Comparison of ENCODE assay signal across 7 cellular contexts in genomic region chr22:44729391-44730012, GRCh38. TPM values are rescaled to one million over a fixed set of nuclear protein-coding genes. Genes with fewer than 3 reads are reported as not detected.
DNase-seq lines count a peak whose midpoint lies in the region; ATAC-seq and TF ChIP-seq lines count a peak whose summit lies in the region.

No MANE protein-coding gene starts in this region.

- peaks cover 21% of the 10 kb centered on the region for H4K20me1 ChIP-seq in IMR-90 (ENCODE audit: insufficient read depth, low read length)

- no peak overlapping the region for H3K18ac ChIP-seq in IMR-90 (ENCODE audit: low read depth, low read length)

- H3K4me3 ChIP-seq in IMR-90 (ENCODE audit: insufficient read depth, low read depth, low read length), result no peak overlapping the region
- H3K4me3 ChIP-seq in lower lobe of right lung, result peak overlapping the region; percentile 8
- peak overlapping the region in 1 of 2 donors; percentile 44 for H3K4me3 ChIP-seq in stomach smooth muscle (ENCODE audit: low read length in 2 of 2)

- H3K4ac ChIP-seq in IMR-90 (ENCODE audit: low read depth, low read length), result no peak overlapping the region

- TF ChIP-seq POLR2A in IMR-90 (IDR thresholded peaks at IDR 0.05; ENCODE audit: low read depth, low read length), result no peak

- POLR2A ChIA-PET in IMR-90 (lab: Charles Lee; ENCODE audit: unreplicated experiment), result no interaction called here

- H3K14ac ChIP-seq in IMR-90 (replicated peaks; ENCODE audit: low read depth, low read length), result no peak overlapping the region

- dilution Hi-C loops in IMR-90 (cut with HindIII; ENCODE audit: low sequenced_read_pairs, unreplicated experiment), result no loop called here

- H2AFZ ChIP-seq in IMR-90 (replicated peaks; ENCODE audit: low read length, poor library complexity), result peak overlapping the region; percentile 84

- H3K9ac ChIP-seq in IMR-90 (ENCODE audit: low read depth, low read length) (no peak overlapping the region), stomach smooth muscle (ENCODE audit: low read length in 2 of 2) (peak overlapping the region in 1 of 2 donors; percentile 22)

- H3K23ac ChIP-seq in IMR-90 (ENCODE audit: low read depth, low read length), result no peak overlapping the region

- no peak overlapping the region for H2BK15ac ChIP-seq in IMR-90 (ENCODE audit: low read depth, low read length)

- no peak overlapping the region for H2BK20ac ChIP-seq in IMR-90 (ENCODE audit: low read depth, low read length)

- H3K9me3 Mint-ChIP-seq in chondrocyte (ENCODE audit: low read depth), result no peaks in the 10 kb centered on the region

- H3K79me1 ChIP-seq in IMR-90 (ENCODE audit: low read depth in 1 of 2, low read length in 2 of 2), result peaks cover 4 to 10% of the 10 kb centered on the region in 2 experiments; a peak in 1 of 4 replicates

- no TSS peak for BruUV-seq in IMR-90 (replicated peaks; lab: Mats Ljungman, UMichigan)

- H3K56ac ChIP-seq in IMR-90 (ENCODE audit: extremely low read depth, insufficient read depth, low read length), result no peak overlapping the region

- H3K9me3 ChIP-seq in IMR-90 (ENCODE audit: control insufficient read depth, insufficient read depth, low read length) (no peaks in the 10 kb centered on the region), lower lobe of right lung (no peaks in the 10 kb centered on the region), stomach smooth muscle (ENCODE audit: control insufficient read depth in 2 of 2, low read length in 2 of 2) (no peaks in the 10 kb centered on the region)

- H4K91ac ChIP-seq in IMR-90 (ENCODE audit: insufficient read depth, low read depth, low read length), result no peak overlapping the region

- H3K27ac Mint-ChIP-seq in chondrocyte (ENCODE audit: unreplicated experiment), result no peak overlapping the region

- in situ Hi-C loops in IMR-90 (cut with MboI; ENCODE audit: low sequenced_read_pairs) (no loop called here), GM13976 (cut with MboI; ENCODE audit: low sequenced_read_pairs, unreplicated experiment) (no loop called here)

- no peak overlapping the region for H3K4me3 Mint-ChIP-seq in chondrocyte (ENCODE audit: unreplicated experiment)

- intact Hi-C loops in IMR-90 (cut with micrococcal nuclease), result loop anchor here (5.0 kb wide), 1 partner anchor 177 kb away; no protein-coding TSS in a partner anchor
- intact Hi-C loops in lower lobe of right lung (cut with DNase I), result no loop called here

- H3K4me1 Mint-ChIP-seq in chondrocyte (ENCODE audit: low read depth), result peaks cover 4% of the 10 kb centered on the region

- H3K27me3 Mint-ChIP-seq in chondrocyte (ENCODE audit: low read depth), result no peaks in the 10 kb centered on the region

- peak; percentile 53 for TF ChIP-seq RAD21 in IMR-90 (IDR thresholded peaks at IDR 0.05; ENCODE audit: low read length)

- H3K9me1 ChIP-seq in IMR-90 (ENCODE audit: insufficient read depth, low read length), result peaks cover 11% of the 10 kb centered on the region

- no peak overlapping the region for H4K5ac ChIP-seq in IMR-90 (ENCODE audit: low read depth, low read length)

- no peak overlapping the region for H2BK5ac ChIP-seq in IMR-90 (ENCODE audit: low read depth, low read length, poor library complexity, severe bottlenecking)

- H3K4me2 ChIP-seq in IMR-90 (ENCODE audit: low read depth, low read length), result no peak overlapping the region; the same call in 1 of the 2 replicates

- WGBS in IMR-90 (ENCODE audit: extremely low coverage in 2 of 2, insufficient read length in 1 of 2), 2 experiments, result 78% methylated on average over 4 of the region's 39 CpGs; no CpG with 5 or more reads in 1 of the 2 experiments

- ATAC-seq in IMR-90 (ENCODE audit: low read depth), result peak; percentile 82
- ATAC-seq in lower lobe of right lung, result peak; percentile 54 to 60
- no peak for ATAC-seq in activated CD4-positive, CD25-positive, alpha-beta regulatory T cell treated with anti-CD3 and anti-CD28 coated beads, Interleukin-2, amount 50 U/mL, for 24 hours

- no peak overlapping the region; the same call in 1 of the 2 replicates for H2BK120ac ChIP-seq in IMR-90 (ENCODE audit: low read depth, low read length)

- H2AK5ac ChIP-seq in IMR-90 (ENCODE audit: low read depth, low read length), result peak overlapping the region; percentile 33; the same call in 1 of the 2 replicates

- peak overlapping the region; percentile 1; the same call in 1 of the 2 replicates for H3K27ac ChIP-seq in IMR-90 (ENCODE audit: insufficient read depth, low read length)
- peak overlapping the region; percentile 58 for H3K27ac ChIP-seq in lower lobe of right lung
- H3K27ac ChIP-seq in stomach smooth muscle (ENCODE audit: low read length), result peak overlapping the region; percentile 6

- no peaks in the 10 kb centered on the region for H3K27me3 ChIP-seq in IMR-90 (ENCODE audit: control insufficient read depth, insufficient read depth, low read length)
- no peaks in the 10 kb centered on the region for H3K27me3 ChIP-seq in lower lobe of right lung (ENCODE audit: low read depth)
- peaks cover 2 to 3% of the 10 kb centered on the region in 2 donors for H3K27me3 ChIP-seq in stomach smooth muscle (ENCODE audit: control insufficient read depth in 1 of 2, insufficient read depth in 2 of 2, low read length in 2 of 2)

- DNase-seq in IMR-90, result peak; percentile 71
- no peak for DNase-seq in chondrocyte (ENCODE audit: low spot score)
- DNase-seq in lower lobe of right lung, result no peak
- DNase-seq in GM13976 (ENCODE audit: low spot score), result no peak
- DNase-seq in NCI-H774 (lab: John Stamatoyannopoulos, UW), result no peak

- CTCF ChIA-PET in IMR-90 (lab: Yijun Ruan, JAX), result no interaction called here

- H3K4me1 ChIP-seq in IMR-90 (ENCODE audit: control insufficient read depth, insufficient read depth, low read length) (peaks cover 12% of the 10 kb centered on the region), lower lobe of right lung (peaks cover 14% of the 10 kb centered on the region), stomach smooth muscle (ENCODE audit: control insufficient read depth, insufficient read depth, low read length) (peaks cover 18% of the 10 kb centered on the region)

- H2AK9ac ChIP-seq in IMR-90 (replicated peaks; ENCODE audit: low read depth, low read length, poor library complexity), result peak overlapping the region; percentile 89

- no peak overlapping the region; a peak in 1 of 4 replicates for H4K8ac ChIP-seq in IMR-90 (ENCODE audit: low read depth in 2 of 2, low read length in 2 of 2)

- TF ChIP-seq CTCF in IMR-90 (conservative IDR thresholded peaks at IDR 0.05; ENCODE audit: low read depth, low read length) (peak; percentile 44), chondrocyte (IDR thresholded peaks at IDR 0.05) (peak; percentile 37), lower lobe of right lung (IDR thresholded peaks at IDR 0.05) (no peak), GM13976 (IDR thresholded peaks at IDR 0.05; ENCODE audit: borderline replicate concordance, control extremely low read depth, extremely low read depth, insufficient read depth, missing control alignments) (no peak)

- H3K36me3 Mint-ChIP-seq in chondrocyte (ENCODE audit: low read depth), result peaks cover 3% of the 10 kb centered on the region

- H3K36me3 ChIP-seq in IMR-90 (ENCODE audit: control insufficient read depth, insufficient read depth, low read length) (peaks cover 34% of the 10 kb centered on the region), lower lobe of right lung (peaks cover 4% of the 10 kb centered on the region), stomach smooth muscle (ENCODE audit: control insufficient read depth in 2 of 2, insufficient read depth in 2 of 2, low read length in 2 of 2) (no peaks in the 10 kb centered on the region)

TF ChIP-seq in IMR-90, 13 proteins besides CTCF, POLR2A, EP300 and RAD21 (continues in another document):
- TF ChIP-seq BHLHE40 (IDR thresholded peaks at IDR 0.05; ENCODE audit: low read depth, low read length), result no peak
- TF ChIP-seq, protein P1, sequence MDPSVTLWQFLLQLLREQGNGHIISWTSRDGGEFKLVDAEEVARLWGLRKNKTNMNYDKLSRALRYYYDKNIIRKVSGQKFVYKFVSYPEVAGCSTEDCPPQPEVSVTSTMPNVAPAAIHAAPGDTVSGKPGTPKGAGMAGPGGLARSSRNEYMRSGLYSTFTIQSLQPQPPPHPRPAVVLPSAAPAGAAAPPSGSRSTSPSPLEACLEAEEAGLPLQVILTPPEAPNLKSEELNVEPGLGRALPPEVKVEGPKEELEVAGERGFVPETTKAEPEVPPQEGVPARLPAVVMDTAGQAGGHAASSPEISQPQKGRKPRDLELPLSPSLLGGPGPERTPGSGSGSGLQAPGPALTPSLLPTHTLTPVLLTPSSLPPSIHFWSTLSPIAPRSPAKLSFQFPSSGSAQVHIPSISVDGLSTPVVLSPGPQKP (IDR thresholded peaks at IDR 0.05; ENCODE audit: borderline replicate concordance, low read depth, low read length), result no peak
- no peak for TF ChIP-seq MAFK (IDR thresholded peaks at IDR 0.05; ENCODE audit: low read depth, low read length)
- TF ChIP-seq RFX5 (IDR thresholded peaks at IDR 0.05; ENCODE audit: low read depth, low read length), result no peak
- no peak for TF ChIP-seq FOS (IDR thresholded peaks at IDR 0.05; ENCODE audit: low read depth, low read length)
- peak; percentile 44 for TF ChIP-seq SMC3 (IDR thresholded peaks at IDR 0.05; ENCODE audit: low read depth, low read length)
- TF ChIP-seq, protein P2, sequence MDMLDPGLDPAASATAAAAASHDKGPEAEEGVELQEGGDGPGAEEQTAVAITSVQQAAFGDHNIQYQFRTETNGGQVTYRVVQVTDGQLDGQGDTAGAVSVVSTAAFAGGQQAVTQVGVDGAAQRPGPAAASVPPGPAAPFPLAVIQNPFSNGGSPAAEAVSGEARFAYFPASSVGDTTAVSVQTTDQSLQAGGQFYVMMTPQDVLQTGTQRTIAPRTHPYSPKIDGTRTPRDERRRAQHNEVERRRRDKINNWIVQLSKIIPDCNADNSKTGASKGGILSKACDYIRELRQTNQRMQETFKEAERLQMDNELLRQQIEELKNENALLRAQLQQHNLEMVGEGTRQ (IDR thresholded peaks at IDR 0.05; ENCODE audit: low read depth, low read length), result no peak
- no peak for TF ChIP-seq CEBPB (IDR thresholded peaks at IDR 0.05; ENCODE audit: low read depth, low read length)
- peak; percentile 41; the same call in 1 of the 2 replicates for TF ChIP-seq MXI1 (IDR thresholded peaks at IDR 0.05; ENCODE audit: borderline replicate concordance, low read depth, low read length)
- no peak for TF ChIP-seq MAZ (IDR thresholded peaks at IDR 0.05; ENCODE audit: borderline replicate concordance, low read depth, low read length)
- no peak for TF ChIP-seq CHD1 (IDR thresholded peaks at IDR 0.05; ENCODE audit: low read depth, low read length)

RNA-seq across cellular contexts. Expression of gene ARHGAP8, which starts 22.9 kb away (rescaled TPM):
- total RNA-seq in IMR-90 (2012; rRNA removed) (0.18 and 0.28 TPM in 2 replicates), chondrocyte (0.25 to 0.58 TPM (median 0.51 TPM) in 3 replicates), lower lobe of right lung (18.2 TPM)
- polyA plus RNA-seq in IMR-90 (2012; rRNA removed), result 0.06 and 0.21 TPM in 2 replicates
- polyA plus RNA-seq in IMR-90 (2012; cell fraction: cytosol; rRNA removed), result 0.11 and 0.17 TPM in 2 replicates
- polyA plus RNA-seq in IMR-90 (2012; cell fraction: nucleus; rRNA removed; ENCODE audit: low replicate concordance), result 0.78 and 0.85 TPM in 2 replicates

RNA-seq across cellular contexts. Expression of gene PRR5, which starts 27.5 kb away (rescaled TPM):
- total RNA-seq in IMR-90 (2012; rRNA removed), result 7.5 and 8.1 TPM in 2 replicates
- 23.1 and 24.3 TPM in 2 replicates for polyA plus RNA-seq in IMR-90 (2012; rRNA removed)
- polyA plus RNA-seq in IMR-90 (2012; cell fraction: cytosol; rRNA removed), result 17.7 and 39.4 TPM in 2 replicates
- 39.7 and 77.7 TPM in 2 replicates for polyA plus RNA-seq in IMR-90 (2012; cell fraction: nucleus; rRNA removed; ENCODE audit: low replicate concordance)
- total RNA-seq in chondrocyte, result 10.6 to 17.2 TPM (median 15.1 TPM) in 3 replicates
- total RNA-seq in lower lobe of right lung, result 9.6 TPM

Comparison
In these comparisons a context has a peak if more than half of its experiments do, and no peak if none do; other contexts are left out.
1. ATAC-seq: peak in IMR-90 (single experiment) and lower lobe of right lung (2 of 2); none in activated CD4-positive, CD25-positive, alpha-beta regulatory T cell treated with anti-CD3 and anti-CD28 coated beads, Interleukin-2, amount 50 U/mL, for 24 hours (0 of 2).
2. H3K27ac ChIP-seq: peak in every context shown above with its lines; median percentile 58 in lower lobe of right lung; 6 in stomach smooth muscle; 1 in IMR-90.
3. CTCF ChIP-seq: peak in IMR-90 (single experiment) and chondrocyte (single experiment); none in lower lobe of right lung (single experiment) and GM13976 (single experiment).
4. RNA of gene ARHGAP8, which starts 22.9 kb away (total RNA-seq): 18.2 TPM in lower lobe of right lung (single experiment); 0.25 to 0.58 TPM in chondrocyte and 0.18 to 0.28 TPM in IMR-90; every median in the first group is over 10 times any median in the second.